In the genomic region with DNA sequence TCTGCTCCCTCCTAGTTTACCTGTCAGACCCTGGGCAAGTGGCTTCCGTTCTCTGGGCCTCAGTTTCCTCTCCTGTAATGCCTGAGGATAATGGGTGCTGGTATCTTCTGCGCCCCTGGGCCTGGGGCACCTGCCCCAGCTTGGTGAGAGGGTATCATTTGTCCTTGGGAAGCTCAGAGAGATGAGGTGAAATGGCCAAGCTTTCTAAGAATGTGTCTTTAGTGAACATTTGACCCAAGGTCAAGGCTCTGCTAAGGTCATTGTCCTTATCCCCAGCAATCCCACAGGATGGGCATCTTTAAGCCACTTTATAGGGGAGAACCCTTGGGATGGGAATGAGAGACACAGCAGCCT, we compare ENCODE assay signal across 1 cellular context.
TF ChIP-seq lines count a peak whose summit lies in the region.

No MANE protein-coding gene starts in this region.

TF ChIP-seq in HCT116, 20 proteins besides CTCF, POLR2A, EP300 and RAD21 (continued from another document):
- TF ChIP-seq, protein P1, sequence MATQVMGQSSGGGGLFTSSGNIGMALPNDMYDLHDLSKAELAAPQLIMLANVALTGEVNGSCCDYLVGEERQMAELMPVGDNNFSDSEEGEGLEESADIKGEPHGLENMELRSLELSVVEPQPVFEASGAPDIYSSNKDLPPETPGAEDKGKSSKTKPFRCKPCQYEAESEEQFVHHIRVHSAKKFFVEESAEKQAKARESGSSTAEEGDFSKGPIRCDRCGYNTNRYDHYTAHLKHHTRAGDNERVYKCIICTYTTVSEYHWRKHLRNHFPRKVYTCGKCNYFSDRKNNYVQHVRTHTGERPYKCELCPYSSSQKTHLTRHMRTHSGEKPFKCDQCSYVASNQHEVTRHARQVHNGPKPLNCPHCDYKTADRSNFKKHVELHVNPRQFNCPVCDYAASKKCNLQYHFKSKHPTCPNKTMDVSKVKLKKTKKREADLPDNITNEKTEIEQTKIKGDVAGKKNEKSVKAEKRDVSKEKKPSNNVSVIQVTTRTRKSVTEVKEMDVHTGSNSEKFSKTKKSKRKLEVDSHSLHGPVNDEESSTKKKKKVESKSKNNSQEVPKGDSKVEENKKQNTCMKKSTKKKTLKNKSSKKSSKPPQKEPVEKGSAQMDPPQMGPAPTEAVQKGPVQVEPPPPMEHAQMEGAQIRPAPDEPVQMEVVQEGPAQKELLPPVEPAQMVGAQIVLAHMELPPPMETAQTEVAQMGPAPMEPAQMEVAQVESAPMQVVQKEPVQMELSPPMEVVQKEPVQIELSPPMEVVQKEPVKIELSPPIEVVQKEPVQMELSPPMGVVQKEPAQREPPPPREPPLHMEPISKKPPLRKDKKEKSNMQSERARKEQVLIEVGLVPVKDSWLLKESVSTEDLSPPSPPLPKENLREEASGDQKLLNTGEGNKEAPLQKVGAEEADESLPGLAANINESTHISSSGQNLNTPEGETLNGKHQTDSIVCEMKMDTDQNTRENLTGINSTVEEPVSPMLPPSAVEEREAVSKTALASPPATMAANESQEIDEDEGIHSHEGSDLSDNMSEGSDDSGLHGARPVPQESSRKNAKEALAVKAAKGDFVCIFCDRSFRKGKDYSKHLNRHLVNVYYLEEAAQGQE (IDR thresholded peaks at IDR 0.05; ENCODE audit: low read depth), result no peak
- TF ChIP-seq SP1 (IDR thresholded peaks at IDR 0.05; ENCODE audit: low read depth), result no peak
- no peak for TF ChIP-seq JUND (IDR thresholded peaks at IDR 0.05)
- no peak for TF ChIP-seq ZNF274 (IDR thresholded peaks at IDR 0.05; ENCODE audit: low read depth, low read length)
- TF ChIP-seq EZH2phosphoT487 (IDR thresholded peaks at IDR 0.05; ENCODE audit: borderline replicate concordance), result no peak
- no peak for TF ChIP-seq SIN3A (IDR thresholded peaks at IDR 0.05; ENCODE audit: low read depth)
- TF ChIP-seq SRF (IDR thresholded peaks at IDR 0.05; ENCODE audit: low read depth), result no peak
- TF ChIP-seq, protein P2, sequence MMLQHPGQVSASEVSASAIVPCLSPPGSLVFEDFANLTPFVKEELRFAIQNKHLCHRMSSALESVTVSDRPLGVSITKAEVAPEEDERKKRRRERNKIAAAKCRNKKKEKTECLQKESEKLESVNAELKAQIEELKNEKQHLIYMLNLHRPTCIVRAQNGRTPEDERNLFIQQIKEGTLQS (IDR thresholded peaks at IDR 0.05), result no peak
- no peak for TF ChIP-seq CEBPB (IDR thresholded peaks at IDR 0.05; ENCODE audit: low read depth)
- TF ChIP-seq, protein P3, sequence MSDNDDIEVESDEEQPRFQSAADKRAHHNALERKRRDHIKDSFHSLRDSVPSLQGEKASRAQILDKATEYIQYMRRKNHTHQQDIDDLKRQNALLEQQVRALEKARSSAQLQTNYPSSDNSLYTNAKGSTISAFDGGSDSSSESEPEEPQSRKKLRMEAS (IDR thresholded peaks at IDR 0.05), result no peak
- no peak for TF ChIP-seq CBX3 (IDR thresholded peaks at IDR 0.05; ENCODE audit: low read depth)
- TF ChIP-seq ZFX (IDR thresholded peaks at IDR 0.05), result no peak
- TF ChIP-seq TCF7L2 (IDR thresholded peaks at IDR 0.05; ENCODE audit: borderline replicate concordance, extremely low read depth, insufficient read depth, insufficient read length), result no peak
- TF ChIP-seq YY1 (IDR thresholded peaks at IDR 0.05; ENCODE audit: extremely low read depth, insufficient replicate concordance, low read depth, low read length), result no peak
